Comparison of ENCODE assay signal across 17 cellular contexts in genomic region chr16:58417035-58417434, GRCh38. TPM values are rescaled to one million over a fixed set of nuclear protein-coding genes. Genes with fewer than 3 reads are reported as not detected.
DNase-seq lines count a peak whose midpoint lies in the region; ATAC-seq and TF ChIP-seq lines count a peak whose summit lies in the region.
"Had no signal": no experiment of that assay in that cellular context is flagged by ENCODE, and none has a peak within 500 bp of the region (broad histone marks: within the 10 kb centered on the region; RNA-seq: fewer than 3 reads in every experiment).

No MANE protein-coding gene starts in this region.

- TF ChIP-seq CTCF in 22Rv1 (IDR thresholded peaks at IDR 0.05) (no peak), OCI-LY7 (conservative IDR thresholded peaks at IDR 0.05; ENCODE audit: low read length) (no peak), mesothelial cell of epicardium (IDR thresholded peaks at IDR 0.05; ENCODE audit: unreplicated experiment) (no peak)

- H3K27ac Mint-ChIP-seq in naive B cell (peak overlapping the region in 5 of 6 donors; percentile 10 to 85 (median 60)), mesothelial cell of epicardium (no peak overlapping the region)
- H3K27ac Mint-ChIP-seq: CD4-positive, alpha-beta memory T cell had no signal

- H3K79me2 ChIP-seq in OCI-LY7 (ENCODE audit: insufficient read depth, low read depth, low read length), result peaks cover 9% of the 10 kb centered on the region; the same call in 1 of the 2 replicates

- H3K9ac ChIP-seq in BLaER1 treated with 17β-estradiol and CSF1 and Interleukin-3, amounts not matched to agents 10 nM and 100 nM, result peak overlapping the region in 2 of 11 experiments; percentile 11 to 40; a peak in 2 of 22 replicates
- H3K9ac ChIP-seq: KMS-11 had no signal

- H3K4me1 Mint-ChIP-seq in naive B cell, result peaks cover 3 to 15% (median 12%) of the 10 kb centered on the region in 3 donors
- no peaks in the 10 kb centered on the region for H3K4me1 Mint-ChIP-seq in mesothelial cell of epicardium
- H3K4me1 Mint-ChIP-seq: CD4-positive, alpha-beta memory T cell had no signal

- H3K9me3 Mint-ChIP-seq in naive B cell (peaks cover 0 to 2% (median 0%) of the 10 kb centered on the region in 7 donors), mesothelial cell of epicardium (no peaks in the 10 kb centered on the region)
- H3K9me3 Mint-ChIP-seq: CD4-positive, alpha-beta memory T cell had no signal

- no peaks in the 10 kb centered on the region for H3K9me2 ChIP-seq in OCI-LY7 (ENCODE audit: insufficient read depth, low read length)

- H4K20me1 ChIP-seq in BLaER1 treated with 17β-estradiol and CSF1 and Interleukin-3, amounts not matched to agents 10 nM and 100 nM, result no peaks in the 10 kb centered on the region
- H4K20me1 ChIP-seq in OCI-LY7 (ENCODE audit: insufficient read depth, low read length), result no peaks in the 10 kb centered on the region

- 0 out of 22 replicates have a peak, but pooled peaks cover 0 to 5% (median 0%) of the 10 kb centered on the region in 11 experiments for H3K9me3 ChIP-seq in BLaER1 treated with 17β-estradiol and CSF1 and Interleukin-3, amounts not matched to agents 10 nM and 100 nM (replicated peaks in 1 of 11)
- no peaks in the 10 kb centered on the region for H3K9me3 ChIP-seq in OCI-LY7 (ENCODE audit: low read length)

- CTCF ChIA-PET in OCI-LY7 (lab: Charles Lee; ENCODE audit: unreplicated experiment), result no interaction called here

- no peak for ATAC-seq in naive B cell (ENCODE audit: low read depth in 2 of 2)
- ATAC-seq: PC-3 had no signal

- DNase-seq in OCI-LY7 (ENCODE audit: low spot score), result no peak
- DNase-seq in naive B cell, result no peak
- no peak for DNase-seq in activated CD4-positive, alpha-beta T cell treated with anti-CD3 and anti-CD28 coated beads, Interleukin-2, amount 50 U/mL, for 4 hours
- DNase-seq in mesothelial cell of epicardium (ENCODE audit: low spot score in 2 of 2, unreplicated experiment in 2 of 2), result no peak
- DNase-seq in AG08395 (ENCODE audit: low spot score), result no peak
- DNase-seq: CD4-positive, alpha-beta memory T cell; EL; NCI-H1417 treated with DMSO at 0.1 percent for 48 hours; NCI-H187 treated with DMSO at 0.1 percent for 48 hours; NCI-H226; NCI-H524; NCI-H82; PC-3; RPMI8226 had no signal

- peaks cover 59 to 98% (median 95%) of the 10 kb centered on the region in 10 experiments for H3K4me1 ChIP-seq in BLaER1 treated with 17β-estradiol and CSF1 and Interleukin-3, amounts not matched to agents 10 nM and 100 nM
- peaks cover 88% of the 10 kb centered on the region for H3K4me1 ChIP-seq in OCI-LY7 (ENCODE audit: insufficient read depth, low read length, poor library complexity, severe bottlenecking)

- no peak overlapping the region for H3K4me3 ChIP-seq in BLaER1 treated with 17β-estradiol and CSF1 and Interleukin-3, amounts not matched to agents 10 nM and 100 nM
- peak overlapping the region; percentile 51 for H3K4me3 ChIP-seq in OCI-LY7 (ENCODE audit: low read depth, low read length, poor library complexity, severe bottlenecking)

- no peaks in the 10 kb centered on the region for H3K36me3 ChIP-seq in BLaER1 treated with 17β-estradiol and CSF1 and Interleukin-3, amounts not matched to agents 10 nM and 100 nM
- no peaks in the 10 kb centered on the region; the same call in 1 of the 2 replicates for H3K36me3 ChIP-seq in OCI-LY7 (ENCODE audit: insufficient read depth, low read length)

- intact Hi-C loops in OCI-LY7 (cut with micrococcal nuclease; ENCODE audit: unreplicated experiment), result loop anchor here (5.0 kb wide), 3 partner anchors 55 to 315 kb away; partner anchors contain the start of genes CNOT1 and GOT2

- H3K27me3 Mint-ChIP-seq in naive B cell (peaks cover 0 to 6% (median 0%) of the 10 kb centered on the region in 3 donors), mesothelial cell of epicardium (ENCODE audit: low read depth) (peaks cover 3% of the 10 kb centered on the region)

- H3K36me3 Mint-ChIP-seq in naive B cell, result no peaks in the 10 kb centered on the region
- H3K36me3 Mint-ChIP-seq in mesothelial cell of epicardium, result no peaks in the 10 kb centered on the region
- H3K36me3 Mint-ChIP-seq: CD4-positive, alpha-beta memory T cell had no signal

- BruUV-seq in OCI-LY7 (replicated peaks; lab: Mats Ljungman, UMichigan), result TSS peak; percentile 74

- POLR2A ChIA-PET in OCI-LY7 (lab: Charles Lee), result interaction anchor here (0.7 to 8.3 kb wide), 6 partner anchors 9 to 63 kb away, joined by 3 to 66 read pairs (median 7); partner anchors contain the start of gene GINS3

- H3K4me2 ChIP-seq in BLaER1 treated with 17β-estradiol and CSF1 and Interleukin-3, amounts not matched to agents 10 nM and 100 nM, result peak overlapping the region; percentile 18 to 85 (median 73); a peak in 20 of 22 replicates
- H3K4me2 ChIP-seq in OCI-LY7 (ENCODE audit: low read length), result peak overlapping the region; percentile 72
- H3K4me2 ChIP-seq: KMS-11 had no signal

- H3K4me3 Mint-ChIP-seq in naive B cell (peak overlapping the region in 1 of 8 donors; percentile 44), mesothelial cell of epicardium (no peak overlapping the region)
- H3K4me3 Mint-ChIP-seq: CD4-positive, alpha-beta memory T cell had no signal

- H3K27ac ChIP-seq in 22Rv1, result peak overlapping the region; percentile 59
- H3K27ac ChIP-seq in BLaER1 treated with 17β-estradiol and CSF1 and Interleukin-3, amounts not matched to agents 10 nM and 100 nM, result peak overlapping the region in 3 of 11 experiments; percentile 28 to 59 (median 49); a peak in 3 of 22 replicates
- peak overlapping the region; percentile 100 for H3K27ac ChIP-seq in OCI-LY7 (ENCODE audit: low read depth, low read length, poor library complexity, severe bottlenecking)
- H3K27ac ChIP-seq: KMS-11 had no signal

- H2AFZ ChIP-seq in OCI-LY7 (ENCODE audit: low read length), result peak overlapping the region; percentile 3; the same call in 1 of the 2 replicates

- H3K27me3 ChIP-seq in BLaER1 treated with 17β-estradiol and CSF1 and Interleukin-3, amounts not matched to agents 10 nM and 100 nM, result peaks cover 0 to 8% (median 0%) of the 10 kb centered on the region in 11 experiments; a peak in 1 of 22 replicates

RNA-seq across cellular contexts. Expression of gene GINS3, which starts 24.8 kb away (rescaled TPM):
- 35.7 and 49.1 TPM in 2 replicates for total RNA-seq in OCI-LY7 (2014; rRNA removed; shearing (Covaris generic))
- 50.4 and 50.5 TPM in 2 replicates for total RNA-seq in OCI-LY7 (2022)
- 1 to 10 TPM in 5 of 6 donors, under 1 TPM in 1; 0.26 to 3.6 (median 2.2) TPM for polyA plus RNA-seq in naive B cell (ENCODE audit: low read depth in 6 of 6)
- total RNA-seq in mesothelial cell of epicardium, result 5.0 to 6.0 TPM (median 5.5 TPM) in 3 replicates
